In genomic region chr6:43948527-43949450, GRCh38 we compare ENCODE assay signal across 15 cellular contexts.
DNase-seq lines count a peak whose midpoint lies in the region; ATAC-seq and TF ChIP-seq lines count a peak whose summit lies in the region.
"Had no signal": no experiment of that assay in that cellular context is flagged by ENCODE, and none has a peak within 500 bp of the region (broad histone marks: within the 10 kb centered on the region; RNA-seq: fewer than 3 reads in every experiment).

No MANE protein-coding gene starts in this region.

- CTCF ChIA-PET in IMR-90 (lab: Yijun Ruan, JAX) = interaction anchor here (0.7 to 1.1 kb wide), 3 partner anchors 10 to 180 kb away, joined by 3 to 5 read pairs (median 4); no protein-coding TSS in a partner anchor

- H2AK9ac ChIP-seq in IMR-90 (replicated peaks; ENCODE audit: low read depth, low read length, poor library complexity) = no peak overlapping the region

- no peaks in the 10 kb centered on the region for H3K79me1 ChIP-seq in IMR-90 (ENCODE audit: low read depth in 1 of 2, low read length in 2 of 2)

- dilution Hi-C loops in IMR-90 (cut with HindIII; ENCODE audit: low sequenced_read_pairs, unreplicated experiment) = no loop called here

- peak; percentile 45 for ATAC-seq in IMR-90 (ENCODE audit: low read depth)
- ATAC-seq: T-cell had no signal

- POLR2A ChIA-PET in IMR-90 (lab: Charles Lee; ENCODE audit: unreplicated experiment) = interaction anchor here (0.5 kb wide), 2 partner anchors 162 to 179 kb away, joined by 3 to 4 read pairs; partner anchors contain the start of gene VEGFA

- TF ChIP-seq RAD21 in IMR-90 (IDR thresholded peaks at IDR 0.05; ENCODE audit: low read length) = no peak

- no peak overlapping the region for H3K4me2 ChIP-seq in IMR-90 (ENCODE audit: low read depth, low read length)
- H3K4me2 ChIP-seq: PC-9 had no signal

- H3K9ac ChIP-seq in IMR-90 (ENCODE audit: low read depth, low read length) = no peak overlapping the region

- H3K36me3 ChIP-seq in IMR-90 (ENCODE audit: control insufficient read depth, insufficient read depth, low read length) = no peaks in the 10 kb centered on the region

- no peaks in the 10 kb centered on the region for H3K27me3 ChIP-seq in IMR-90 (ENCODE audit: control insufficient read depth, insufficient read depth, low read length)

- BruUV-seq in IMR-90 (replicated peaks; lab: Mats Ljungman, UMichigan) = no TSS peak

- H3K9me1 ChIP-seq in IMR-90 (ENCODE audit: insufficient read depth, low read length) = no peaks in the 10 kb centered on the region; the same call in 1 of the 2 replicates

- TF ChIP-seq POLR2A in IMR-90 (IDR thresholded peaks at IDR 0.05; ENCODE audit: low read depth, low read length) = no peak

- no peaks in the 10 kb centered on the region for H4K20me1 ChIP-seq in IMR-90 (ENCODE audit: insufficient read depth, low read length)

- no peak overlapping the region; the same call in 2 of the 3 replicates for H2BK15ac ChIP-seq in IMR-90 (ENCODE audit: low read depth, low read length)

- WGBS in IMR-90 (ENCODE audit: extremely low coverage in 2 of 2, insufficient read length in 1 of 2), 2 experiments = no CpG with 5 or more reads among the region's 5 CpGs

- H2AK5ac ChIP-seq in IMR-90 (ENCODE audit: low read depth, low read length) = 0 out of 2 replicates have a peak overlapping the region, but pooled peaks have one; percentile 25

- H2BK120ac ChIP-seq in IMR-90 (ENCODE audit: low read depth, low read length) = no peak overlapping the region

- no peak overlapping the region for H4K5ac ChIP-seq in IMR-90 (ENCODE audit: low read depth, low read length)

- no peak overlapping the region; a peak in 1 of 4 replicates for H4K8ac ChIP-seq in IMR-90 (ENCODE audit: low read depth in 2 of 2, low read length in 2 of 2)

- H3K56ac ChIP-seq in IMR-90 (ENCODE audit: extremely low read depth, insufficient read depth, low read length) = no peak overlapping the region

- peak overlapping the region; percentile 9; the same call in 1 of the 2 replicates for H2BK20ac ChIP-seq in IMR-90 (ENCODE audit: low read depth, low read length)

- H3K4me3 ChIP-seq in IMR-90 (ENCODE audit: insufficient read depth, low read depth, low read length) = no peak overlapping the region
- H3K4me3 ChIP-seq in astrocyte of the spinal cord (ENCODE audit: low read depth, low read length) = no peak overlapping the region
- H3K4me3 ChIP-seq: PC-9 had no signal

- H3K27ac ChIP-seq in IMR-90 (ENCODE audit: insufficient read depth, low read length) = no peak overlapping the region
- H3K27ac ChIP-seq: epithelial cell of prostate, PC-9 had no signal

- H2BK5ac ChIP-seq in IMR-90 (ENCODE audit: low read depth, low read length, poor library complexity, severe bottlenecking) = no peak overlapping the region

- DNase-seq in activated CD4-positive, CD25-positive, alpha-beta regulatory T cell treated with anti-CD3 and anti-CD28 coated beads, Interleukin-2, amount 50 U/mL, for 72 hours = peak; percentile 6
- DNase-seq in activated CD4-positive, CD25-positive, alpha-beta regulatory T cell (lab: John Stamatoyannopoulos, UW) = no peak
- DNase-seq in IMR-90 = peak; percentile 55
- DNase-seq in astrocyte of the spinal cord (ENCODE audit: low read depth, low spot score) = peak; percentile 78
- peak; percentile 53 for DNase-seq in mesenteric fat pad (ENCODE audit: low spot score)
- DNase-seq in NCI-H524 treated with DMSO at 0.1 percent for 48 hours (lab: John Stamatoyannopoulos, UW) = no peak
- no peak for DNase-seq in RPMI8226
- no peak for DNase-seq in activated CD4-positive, alpha-beta T cell treated with anti-CD3 and anti-CD28 coated beads, Interleukin-2, amount 50 U/mL, for 1 hour
- DNase-seq: 8988T, DMS79 treated with DMSO at 0.1 percent for 48 hours, KBM-7, NCI-H1694, PC-9 had no signal

- H4K91ac ChIP-seq in IMR-90 (ENCODE audit: insufficient read depth, low read depth, low read length) = no peak overlapping the region

- no peak overlapping the region for H3K14ac ChIP-seq in IMR-90 (replicated peaks; ENCODE audit: low read depth, low read length)

- H3K9me3 ChIP-seq in IMR-90 (ENCODE audit: control insufficient read depth, insufficient read depth, low read length) = peaks cover 7% of the 10 kb centered on the region

- no peak overlapping the region for H3K18ac ChIP-seq in IMR-90 (ENCODE audit: low read depth, low read length)

- intact Hi-C loops in IMR-90 (cut with micrococcal nuclease) = no loop called here

- no peak overlapping the region for H3K23ac ChIP-seq in IMR-90 (ENCODE audit: low read depth, low read length)

- no peak for TF ChIP-seq CTCF in IMR-90 (conservative IDR thresholded peaks at IDR 0.05; ENCODE audit: low read depth, low read length)
- TF ChIP-seq CTCF in astrocyte of the spinal cord (IDR thresholded peaks at IDR 0.05; ENCODE audit: low read depth, low read length) = no peak

- no peak overlapping the region for H3K4ac ChIP-seq in IMR-90 (ENCODE audit: low read depth, low read length)

- no peak overlapping the region for H2AFZ ChIP-seq in IMR-90 (replicated peaks; ENCODE audit: low read length, poor library complexity)
- H2AFZ ChIP-seq: PC-9 had no signal

- H3K4me1 ChIP-seq in IMR-90 (ENCODE audit: control insufficient read depth, insufficient read depth, low read length) = peaks cover 13% of the 10 kb centered on the region

- in situ Hi-C loops in IMR-90 (cut with MboI; ENCODE audit: low sequenced_read_pairs) (no loop called here), astrocyte of the spinal cord (cut with HindIII; ENCODE audit: low sequenced_read_pairs) (no loop called here)

TF ChIP-seq in IMR-90, 13 proteins besides CTCF, POLR2A, EP300 and RAD21:
- TF ChIP-seq MAFK (IDR thresholded peaks at IDR 0.05; ENCODE audit: low read depth, low read length) (0 out of 2 replicates have a peak, but pooled peaks have one; percentile 6), MXI1 (IDR thresholded peaks at IDR 0.05; ENCODE audit: borderline replicate concordance, low read depth, low read length) (no peak), NFE2L2 (IDR thresholded peaks at IDR 0.05; ENCODE audit: low read depth, low read length) (no peak)

Comparison
In these comparisons a context has a peak if more than half of its experiments do, and no peak if none do; other contexts are left out.
1. DNase-seq: peak in activated CD4-positive, CD25-positive, alpha-beta regulatory T cell treated with anti-CD3 and anti-CD28 coated beads, Interleukin-2, amount 50 U/mL, for 72 hours (single experiment), IMR-90 (single experiment), astrocyte of the spinal cord (single experiment) and mesenteric fat pad (single experiment); none in activated CD4-positive, CD25-positive, alpha-beta regulatory T cell (0 of 4), NCI-H524 treated with DMSO at 0.1 percent for 48 hours (single experiment), RPMI8226 (single experiment) and activated CD4-positive, alpha-beta T cell treated with anti-CD3 and anti-CD28 coated beads, Interleukin-2, amount 50 U/mL, for 1 hour (single experiment).